Comparison of ENCODE assay signal across 17 cellular contexts in genomic region chr2:26606847-26607190, GRCh38. TPM values are rescaled to one million over a fixed set of nuclear protein-coding genes. Genes with fewer than 3 reads are reported as not detected.
A peak's percentile ranks its signal among the peaks of the same experiment; 100 is the strongest.
DNase-seq lines count a peak whose midpoint lies in the region; ATAC-seq and TF ChIP-seq lines count a peak whose summit lies in the region.
"Had no signal": no experiment of that assay in that cellular context is flagged by ENCODE, and none has a peak within 500 bp of the region (broad histone marks: within the 10 kb centered on the region; RNA-seq: fewer than 3 reads in every experiment).

No MANE protein-coding gene starts in this region.

- peak; percentile 69; the same call in 1 of the 2 replicates for TF ChIP-seq EP300 in Ishikawa (IDR thresholded peaks at IDR 0.05; ENCODE audit: borderline replicate concordance)

- in situ Hi-C loops in Caki2 (cut with HindIII; ENCODE audit: low pct_unique_long_range_greater_than_20kb, low sequenced_read_pairs) = no loop called here

- H3K4me3 Mint-ChIP-seq in nephron progenitor cell = no peak overlapping the region
- H3K4me3 Mint-ChIP-seq: activated B cell treated with CpG ODN at 0.5 μM for 24 hours; activated T-cell treated with anti-CD3 and anti-CD28 coated beads, Interleukin-2, amount 50 U/mL, for 4 hours; B cell; memory B cell had no signal

- TF ChIP-seq RAD21 in Ishikawa (IDR thresholded peaks at IDR 0.05; ENCODE audit: low read depth) = no peak

- no peaks in the 10 kb centered on the region for H3K36me3 Mint-ChIP-seq in nephron progenitor cell (ENCODE audit: low read depth)

- peak overlapping the region; percentile 40 for H3K27ac ChIP-seq in epithelial cell of prostate
- H3K27ac ChIP-seq: psoas muscle, tibial artery had no signal

- H3K4me1 Mint-ChIP-seq in nephron progenitor cell = peaks cover 56% of the 10 kb centered on the region

- peaks cover 13% of the 10 kb centered on the region for H3K27me3 Mint-ChIP-seq in nephron progenitor cell (ENCODE audit: low read depth, poor library complexity)

- DNase-seq in Caki2 (ENCODE audit: low read depth) (peak; percentile 21), epithelial cell of prostate (ENCODE audit: low read depth, low spot score) (peak; percentile 43), nephron progenitor cell (no peak)
- no peak for DNase-seq in stimulated activated CD4-positive, alpha-beta T cell treated with anti-CD3 and anti-CD28 coated beads, Interleukin-4, amount 100 ng/mL, for 24 hours
- DNase-seq: activated B cell treated with CpG ODN at 0.5 μM for 24 hours; activated T-cell treated with anti-CD3 and anti-CD28 coated beads, Interleukin-2, amount 50 U/mL, for 4 hours; hypothalamus; psoas muscle had no signal

- peaks cover 5% of the 10 kb centered on the region for H3K9me3 Mint-ChIP-seq in nephron progenitor cell
- H3K9me3 Mint-ChIP-seq: activated T-cell treated with anti-CD3 and anti-CD28 coated beads, Interleukin-2, amount 50 U/mL, for 4 hours had no signal

- peak overlapping the region; percentile 5 for H3K27ac Mint-ChIP-seq in nephron progenitor cell
- H3K27ac Mint-ChIP-seq: activated B cell treated with CpG ODN at 0.5 μM for 24 hours, B cell, memory B cell had no signal

- ATAC-seq in HG02884 (IDR thresholded peaks at IDR 0.05; ENCODE audit: unreplicated experiment) (no peak), HG02973 (IDR thresholded peaks at IDR 0.05; ENCODE audit: unreplicated experiment) (no peak), GM19351 (IDR thresholded peaks at IDR 0.05; ENCODE audit: unreplicated experiment) (no peak)
- ATAC-seq: activated T-cell treated with anti-CD3 and anti-CD28 coated beads, Interleukin-2, amount 50 U/mL, for 4 hours; psoas muscle had no signal

- TF ChIP-seq CTCF in nephron progenitor cell (IDR thresholded peaks at IDR 0.05) = no peak

TF ChIP-seq in Ishikawa, 13 proteins besides CTCF, POLR2A, EP300 and RAD21:
- no peak for TF ChIP-seq REST (IDR thresholded peaks at IDR 0.05; ENCODE audit: low read depth)
- no peak for TF ChIP-seq FOXM1 (IDR thresholded peaks at IDR 0.05; ENCODE audit: borderline replicate concordance, low read depth)
- no peak for TF ChIP-seq CREB1 (IDR thresholded peaks at IDR 0.05; ENCODE audit: low read depth)
- peak; percentile 18; the same call in 1 of the 2 replicates for TF ChIP-seq MAX (IDR thresholded peaks at IDR 0.05)
- TF ChIP-seq TCF12 (IDR thresholded peaks at IDR 0.05; ENCODE audit: low read depth) = peak; percentile 72
- TF ChIP-seq YY1 (IDR thresholded peaks at IDR 0.05; ENCODE audit: low read depth) = no peak
- TF ChIP-seq USF1 (IDR thresholded peaks at IDR 0.05) = peak; percentile 72
- TF ChIP-seq EGR1 (IDR thresholded peaks at IDR 0.05) = no peak
- TF ChIP-seq TAF1 (IDR thresholded peaks at IDR 0.05; ENCODE audit: low read depth) = no peak
- TF ChIP-seq TEAD4 (IDR thresholded peaks at IDR 0.05) = peak; percentile 89
- peak; percentile 71 for TF ChIP-seq NFIC (IDR thresholded peaks at IDR 0.05)
- TF ChIP-seq CEBPB (IDR thresholded peaks at IDR 0.05) = no peak
- no peak for TF ChIP-seq ZBTB7A (IDR thresholded peaks at IDR 0.05; ENCODE audit: low read depth)

RNA-seq across cellular contexts. Expression of gene CIB4, which starts 34.3 kb away (rescaled TPM):
- total RNA-seq in Caki2 (2014; rRNA removed; shearing (Covaris generic); ENCODE audit: low replicate concordance) = not detected in 2 replicates
- total RNA-seq: activated B cell treated with CpG ODN at 0.5 μM for 24 hours; activated T-cell treated with anti-CD3 and anti-CD28 coated beads, Interleukin-2, amount 50 U/mL, for 4 hours; B cell; fibroblast of lung; OCI-LY7; psoas muscle had no signal

Comparison
In these comparisons a context has a peak if more than half of its experiments do, and no peak if none do; other contexts are left out.
1. DNase-seq: peak in Caki2 (single experiment) and epithelial cell of prostate (single experiment); none in nephron progenitor cell (single experiment) and stimulated activated CD4-positive, alpha-beta T cell treated with anti-CD3 and anti-CD28 coated beads, Interleukin-4, amount 100 ng/mL, for 24 hours (single experiment).